In genomic region chr2:193114827-193115226, GRCh38 we compare ENCODE assay signal across 32 cellular contexts.
"Had no signal": no experiment of that assay in that cellular context is flagged by ENCODE, and none has a peak within 500 bp of the region (broad histone marks: within the 10 kb centered on the region; RNA-seq: fewer than 3 reads in every experiment).

No MANE protein-coding gene starts in this region.

- H3K4me1 ChIP-seq: ascending aorta had no signal

- ATAC-seq: activated CD4-positive, alpha-beta T cell treated with anti-CD3 and anti-CD28 coated beads for 36 hours; activated CD4-positive, CD25-positive, alpha-beta regulatory T cell treated with anti-CD3 and anti-CD28 coated beads, Interleukin-2, amount 50 U/mL, for 24 hours; activated CD8-positive, alpha-beta memory T cell treated with anti-CD3 and anti-CD28 coated beads, Interleukin-2, amount 10 ng/mL, durations not matched to agents 7 days and 5 days; activated CD8-positive, alpha-beta T cell treated with anti-CD3 and anti-CD28 coated beads, Interleukin-2, amount 10 ng/mL, durations not matched to agents 7 days and 5 days; WTC11 had no signal

- H3K27me3 ChIP-seq: ascending aorta, cardiac muscle cell had no signal

- FAIRE-seq: bronchial epithelial cell, TTC549 had no signal

- H3K9me3 ChIP-seq: ascending aorta had no signal

- H3K4me3 ChIP-seq: ascending aorta, cardiac muscle cell had no signal

- H3K27ac ChIP-seq: ascending aorta, cardiac muscle cell, WERI-Rb-1 had no signal

- DNase-seq: activated CD4-positive, alpha-beta memory T cell treated with anti-CD3 and anti-CD28 coated beads, Interleukin-2, amount 10 ng/mL, durations not matched to agents 7 days and 5 days; activated CD4-positive, alpha-beta T cell treated with anti-CD3 and anti-CD28 coated beads for 1 hour; activated CD4-positive, alpha-beta T cell treated with anti-CD3 and anti-CD28 coated beads for 36 hours; activated CD4-positive, alpha-beta T cell treated with anti-CD3 and anti-CD28 coated beads for 48 hours; activated CD4-positive, alpha-beta T cell treated with anti-CD3 and anti-CD28 coated beads, Interleukin-2, amount 10 ng/mL, durations not matched to agents 7 days and 5 days; activated CD4-positive, alpha-beta T cell treated with anti-CD3 and anti-CD28 coated beads, Interleukin-2, amount 50 U/mL, for 48 hours; activated CD4-positive, CD25-positive, alpha-beta regulatory T cell; activated CD8-positive, alpha-beta memory T cell treated with anti-CD3 and anti-CD28 coated beads for 24 hours; activated CD8-positive, alpha-beta memory T cell treated with anti-CD3 and anti-CD28 coated beads, Interleukin-2, amount 10 ng/mL, durations not matched to agents 7 days and 5 days; activated CD8-positive, alpha-beta memory T cell treated with anti-CD3 and anti-CD28 coated beads, Interleukin-2, amount 50 U/mL, for 48 hours; activated CD8-positive, alpha-beta T cell treated with anti-CD3 and anti-CD28 coated beads, Interleukin-2, amount 10 ng/mL, durations not matched to agents 7 days and 5 days; activated effector memory CD4-positive, alpha-beta T cell treated with Interleukin-2 at 50 U/mL for 16 hours; activated gamma-delta T cell; activated naive CD4-positive, alpha-beta T cell treated with anti-CD3 and anti-CD28 coated beads, Interleukin-2, amount 10 ng/mL, durations not matched to agents 7 days and 5 days; activated naive CD4-positive, alpha-beta T cell treated with Interleukin-2 at 50 U/mL for 16 hours; activated naive CD8-positive, alpha-beta T cell treated with anti-CD3 and anti-CD28 coated beads for 36 hours; activated T-cell treated with anti-CD3 and anti-CD28 coated beads, Interleukin-2, amount 50 U/mL, for 24 hours; activated T-cell treated with anti-CD3 and anti-CD28 coated beads, Interleukin-2, amount 50 U/mL, for 48 hours; amygdala; anterior cingulate cortex; caudate nucleus; cerebellar nuclear complex; T-helper 1 cell; T-helper 2 cell; T-helper 9 cell; WERI-Rb-1 had no signal

- H3K36me3 ChIP-seq: ascending aorta, cardiac muscle cell, WERI-Rb-1 had no signal
